Comparison of ENCODE assay signal across 8 cellular contexts in the genomic region with DNA sequence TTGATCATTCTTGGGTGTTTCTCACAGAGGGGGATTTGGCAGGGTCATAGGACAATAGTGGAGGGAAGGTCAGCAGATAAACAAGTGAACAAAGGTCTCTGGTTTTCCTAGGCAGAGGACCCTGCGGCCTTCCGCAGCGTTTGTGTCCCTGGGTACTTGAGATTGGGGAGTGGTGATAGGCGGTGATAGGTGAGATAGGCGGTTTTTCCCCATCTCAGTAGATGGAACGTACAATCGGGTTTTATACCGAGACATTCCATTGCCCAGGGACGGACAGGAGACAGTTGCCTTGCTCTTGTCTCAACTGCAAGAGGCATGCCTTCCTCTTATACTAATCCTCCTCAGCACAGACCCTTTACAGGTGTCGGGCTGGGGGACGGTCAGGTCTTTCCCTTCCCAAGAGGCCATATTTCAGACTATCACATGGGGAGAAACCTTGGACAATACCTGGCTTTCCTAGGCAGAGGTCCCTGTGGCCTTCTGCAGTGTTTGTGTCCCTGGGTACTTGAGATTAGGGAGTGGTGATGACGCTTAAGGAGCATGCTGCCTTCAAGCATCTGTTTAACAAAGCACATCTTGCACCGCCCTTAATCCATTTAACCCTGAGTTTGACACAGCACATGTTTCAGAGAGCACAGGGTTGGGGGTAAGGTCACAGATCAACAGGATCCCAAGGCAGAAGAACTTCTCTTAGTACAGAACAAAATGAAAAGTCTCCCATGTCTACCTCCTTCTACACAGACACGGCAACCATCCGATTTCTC.
DNase-seq lines count a peak whose midpoint lies in the region; ATAC-seq and TF ChIP-seq lines count a peak whose summit lies in the region.
"Not testable (repeated sequence)": the region's sequence is repeated elsewhere in the genome, so short reads cannot be mapped to it uniquely, and the experiment has no call there.

No MANE protein-coding gene starts in this region.

- H3K27me3 Mint-ChIP-seq in GM23338 (ENCODE audit: insufficient read depth, low read depth, poor library complexity), result peaks cover 43% of the 10 kb centered on the region
- not testable (repeated sequence) for H3K27me3 Mint-ChIP-seq in T-cell; activated T-helper 1 cell treated with anti-CD3 and anti-CD28 coated beads, Interleukin-12 subunit alpha, Interleukin-12 subunit beta, Interleukin-2, Interleukin-4 antibody, amounts not matched to agents 30 ng/mL and 10 ng/mL and 1 ng/mL, durations not matched to agents 14 hours and 24 hours and 36 hours (ENCODE audit: insufficient read depth); stimulated activated naive B cell treated with anti-CD40 and anti-IgM and Interleukin-4, amounts not matched to agents 10 μg/mL and 1 μg/mL and 100 μg/mL, for 72 hours

- not testable (repeated sequence) for H2BK5ac ChIP-seq in mesendoderm (ENCODE audit: low read length)

- DNase-seq in GM23338 (ENCODE audit: low spot score); T-cell; activated T-helper 1 cell treated with anti-CD3 and anti-CD28 coated beads, Interleukin-12 subunit alpha, Interleukin-12 subunit beta, Interleukin-2, Interleukin-4 antibody, amounts not matched to agents 30 ng/mL and 10 ng/mL and 1 ng/mL, durations not matched to agents 14 hours and 24 hours and 36 hours (ENCODE audit: low spot score); breast epithelium (ENCODE audit: low spot score in 2 of 2); stimulated activated naive B cell treated with anti-CD40 and anti-IgM and Interleukin-4, amounts not matched to agents 10 μg/mL and 1 μg/mL and 100 μg/mL, for 72 hours: not testable (repeated sequence)
- DNase-seq in NCI-H187 (lab: John Stamatoyannopoulos, UW), result peak; percentile 23 to 36
- peak; percentile 66 for DNase-seq in mesendoderm

- not testable (repeated sequence) for H3K18ac ChIP-seq in mesendoderm (ENCODE audit: low read length)

- not testable (repeated sequence) for H3K4me1 ChIP-seq in GM23338 (ENCODE audit: insufficient read depth); breast epithelium; mesendoderm (ENCODE audit: control insufficient read depth, low read depth, low read length)

- H3K79me1 ChIP-seq in mesendoderm (ENCODE audit: low read length), result not testable (repeated sequence)

- H3K36me3 Mint-ChIP-seq in GM23338 (ENCODE audit: low read depth), result peaks cover 49% of the 10 kb centered on the region
- not testable (repeated sequence) for H3K36me3 Mint-ChIP-seq in T-cell; activated T-helper 1 cell treated with anti-CD3 and anti-CD28 coated beads, Interleukin-12 subunit alpha, Interleukin-12 subunit beta, Interleukin-2, Interleukin-4 antibody, amounts not matched to agents 30 ng/mL and 10 ng/mL and 1 ng/mL, durations not matched to agents 14 hours and 24 hours and 36 hours (ENCODE audit: low read depth)
- H3K36me3 Mint-ChIP-seq in stimulated activated naive B cell treated with anti-CD40 and anti-IgM and Interleukin-4, amounts not matched to agents 10 μg/mL and 1 μg/mL and 100 μg/mL, for 72 hours, result peaks cover 20 to 28% of the 10 kb centered on the region in 2 donors

- H2BK120ac ChIP-seq in mesendoderm (ENCODE audit: low read depth, low read length), result not testable (repeated sequence)

- H3F3A ChIP-seq in GM23338 (replicated peaks; ENCODE audit: low read depth), result not testable (repeated sequence)

- H2BK15ac ChIP-seq in mesendoderm (replicated peaks; ENCODE audit: low read depth), result not testable (repeated sequence)

- not testable (repeated sequence) for H4K20me1 ChIP-seq in GM23338 (replicated peaks; ENCODE audit: insufficient read depth)

- not testable (repeated sequence) for ATAC-seq in GM23338; T-cell (replicated peaks in 1 of 4); stimulated activated naive B cell treated with anti-CD40 and anti-IgM and Interleukin-4, amounts not matched to agents 10 μg/mL and 1 μg/mL and 100 μg/mL, for 72 hours (replicated peaks)

- not testable (repeated sequence) for H4K8ac ChIP-seq in mesendoderm (ENCODE audit: low read depth, low read length)

- not testable (repeated sequence) for TF ChIP-seq CTCF in C4-2B (conservative IDR thresholded peaks at IDR 0.05); GM23338 (conservative IDR thresholded peaks at IDR 0.05; ENCODE audit: low read depth in 2 of 2); breast epithelium (IDR thresholded peaks at IDR 0.05)

- H3K9me3 Mint-ChIP-seq in GM23338, result peaks cover 42% of the 10 kb centered on the region
- not testable (repeated sequence) for H3K9me3 Mint-ChIP-seq in T-cell; activated T-helper 1 cell treated with anti-CD3 and anti-CD28 coated beads, Interleukin-12 subunit alpha, Interleukin-12 subunit beta, Interleukin-2, Interleukin-4 antibody, amounts not matched to agents 30 ng/mL and 10 ng/mL and 1 ng/mL, durations not matched to agents 14 hours and 24 hours and 36 hours; stimulated activated naive B cell treated with anti-CD40 and anti-IgM and Interleukin-4, amounts not matched to agents 10 μg/mL and 1 μg/mL and 100 μg/mL, for 72 hours

- not testable (repeated sequence) for H3K27me3 ChIP-seq in GM23338 (ENCODE audit: insufficient read depth); breast epithelium; mesendoderm (ENCODE audit: insufficient read depth, low read length, poor library complexity)

- no CpG with 5 or more reads among the region's 15 CpGs for WGBS in mesendoderm (ENCODE audit: extremely low coverage, insufficient coverage, low lambda C conversion rate)

- H3K4me1 Mint-ChIP-seq in GM23338, result peaks cover 18% of the 10 kb centered on the region
- peaks cover 42 to 47% (median 45%) of the 10 kb centered on the region in 3 donors for H3K4me1 Mint-ChIP-seq in T-cell
- H3K4me1 Mint-ChIP-seq in activated T-helper 1 cell treated with anti-CD3 and anti-CD28 coated beads, Interleukin-12 subunit alpha, Interleukin-12 subunit beta, Interleukin-2, Interleukin-4 antibody, amounts not matched to agents 30 ng/mL and 10 ng/mL and 1 ng/mL, durations not matched to agents 14 hours and 24 hours and 36 hours (ENCODE audit: low read depth), result peaks cover 51% of the 10 kb centered on the region
- peaks cover 17 to 47% of the 10 kb centered on the region in 2 donors for H3K4me1 Mint-ChIP-seq in stimulated activated naive B cell treated with anti-CD40 and anti-IgM and Interleukin-4, amounts not matched to agents 10 μg/mL and 1 μg/mL and 100 μg/mL, for 72 hours

- peak overlapping the region; percentile 33; the same call in 1 of the 2 replicates for H3K27ac ChIP-seq in C4-2B
- H3K27ac ChIP-seq in GM23338 (ENCODE audit: low read depth), result peak overlapping the region; percentile 100
- peak overlapping the region in 1 of 2 donors; percentile 36 for H3K27ac ChIP-seq in breast epithelium
- not testable (repeated sequence) for H3K27ac ChIP-seq in mesendoderm (ENCODE audit: low read depth, low read length)

- not testable (repeated sequence) for H3K23ac ChIP-seq in mesendoderm (ENCODE audit: low read length)

- intact Hi-C loops in activated T-helper 1 cell treated with anti-CD3 and anti-CD28 coated beads, Interleukin-12 subunit alpha, Interleukin-12 subunit beta, Interleukin-2, Interleukin-4 antibody, amounts not matched to agents 30 ng/mL and 10 ng/mL and 1 ng/mL, durations not matched to agents 14 hours and 24 hours and 36 hours (cut with micrococcal nuclease), result loop anchor here (1.0 kb wide), 1 partner anchor 39 kb away; a partner anchor contains a TSS
- intact Hi-C loops in breast epithelium (cut with DNase I; ENCODE audit: low total_unique reads), result not testable (repeated sequence)

- H3K4me2 ChIP-seq in GM23338; mesendoderm (ENCODE audit: low read length): not testable (repeated sequence)

- H3K79me2 ChIP-seq in GM23338 (replicated peaks; ENCODE audit: insufficient read depth); mesendoderm (ENCODE audit: control insufficient read depth, insufficient read depth, low read length): not testable (repeated sequence)

- H2AK5ac ChIP-seq in mesendoderm (ENCODE audit: low read length), result not testable (repeated sequence)

- CTCF ChIA-PET in T-cell (lab: Charles Lee), result interaction anchor here in 1 of 2 donors (2.1 to 4.1 kb wide), 3 partner anchors 11 to 46 kb away, joined by 13 to 41 read pairs (median 23); a partner anchor contains a TSS

- H3K36me3 ChIP-seq in GM23338 (ENCODE audit: insufficient read depth); breast epithelium; mesendoderm (ENCODE audit: control insufficient read depth, insufficient read depth, low read length): not testable (repeated sequence)

- not testable (repeated sequence) for H3K9me2 ChIP-seq in GM23338 (ENCODE audit: insufficient read depth)

- TF ChIP-seq POLR2A in breast epithelium (IDR thresholded peaks at IDR 0.05), result not testable (repeated sequence)

- not testable (repeated sequence) for H3K9ac ChIP-seq in mesendoderm (ENCODE audit: low read length)

- not testable (repeated sequence) for H3K9me3 ChIP-seq in breast epithelium

- peak overlapping the region; percentile 63 for H3K4me3 Mint-ChIP-seq in GM23338
- H3K4me3 Mint-ChIP-seq in T-cell, result peak overlapping the region in 2 of 3 donors; percentile 14 to 80
- H3K4me3 Mint-ChIP-seq in activated T-helper 1 cell treated with anti-CD3 and anti-CD28 coated beads, Interleukin-12 subunit alpha, Interleukin-12 subunit beta, Interleukin-2, Interleukin-4 antibody, amounts not matched to agents 30 ng/mL and 10 ng/mL and 1 ng/mL, durations not matched to agents 14 hours and 24 hours and 36 hours, result peak overlapping the region; percentile 82
- H3K4me3 Mint-ChIP-seq in stimulated activated naive B cell treated with anti-CD40 and anti-IgM and Interleukin-4, amounts not matched to agents 10 μg/mL and 1 μg/mL and 100 μg/mL, for 72 hours, result peak overlapping the region; percentile 83 to 86

- not testable (repeated sequence) for H2AFZ ChIP-seq in GM23338

- not testable (repeated sequence) for H3K56ac ChIP-seq in mesendoderm (ENCODE audit: low read length)

- H3K27ac Mint-ChIP-seq in GM23338 (peak overlapping the region; percentile 89), T-cell (peak overlapping the region in 1 of 2 donors; percentile 74)
- peak overlapping the region; percentile 92 for H3K27ac Mint-ChIP-seq in activated T-helper 1 cell treated with anti-CD3 and anti-CD28 coated beads, Interleukin-12 subunit alpha, Interleukin-12 subunit beta, Interleukin-2, Interleukin-4 antibody, amounts not matched to agents 30 ng/mL and 10 ng/mL and 1 ng/mL, durations not matched to agents 14 hours and 24 hours and 36 hours
- peak overlapping the region; percentile 86 for H3K27ac Mint-ChIP-seq in stimulated activated naive B cell treated with anti-CD40 and anti-IgM and Interleukin-4, amounts not matched to agents 10 μg/mL and 1 μg/mL and 100 μg/mL, for 72 hours

- POLR2A ChIA-PET in T-cell (lab: Charles Lee), result interaction anchor here in 1 of 2 donors (0.7 to 3.4 kb wide), 3 partner anchors 9 to 1798 kb away, joined by 6 to 87 read pairs (median 12); a partner anchor contains a TSS

- not testable (repeated sequence) for H4K5ac ChIP-seq in mesendoderm (ENCODE audit: low read length)

- H3K4ac ChIP-seq in mesendoderm (ENCODE audit: low read depth, low read length), result not testable (repeated sequence)

- not testable (repeated sequence) for H3K4me3 ChIP-seq in GM23338; mesendoderm (ENCODE audit: low read length)
- peak overlapping the region in 2 of 3 donors; percentile 30 to 55 for H3K4me3 ChIP-seq in breast epithelium
